In genomic region chr16:82990155-82990554, GRCh38 we compare ENCODE assay signal across 1 cellular context.
TF ChIP-seq lines count a peak whose summit lies in the region.

No MANE protein-coding gene starts in this region.

TF ChIP-seq in SK-N-SH, 30 proteins besides CTCF, POLR2A, EP300 and RAD21 (continued from another document):
- TF ChIP-seq YY1 (IDR thresholded peaks at IDR 0.05; ENCODE audit: low read depth) = no peak
- no peak for TF ChIP-seq EZH2phosphoT487 (IDR thresholded peaks at IDR 0.05; ENCODE audit: borderline replicate concordance, low read depth)
- TF ChIP-seq RCOR1 (IDR thresholded peaks at IDR 0.05; ENCODE audit: low read length) = no peak
- no peak for TF ChIP-seq USF1 (IDR thresholded peaks at IDR 0.05; ENCODE audit: borderline replicate concordance, low read depth)
- no peak for TF ChIP-seq SIN3A (IDR thresholded peaks at IDR 0.05; ENCODE audit: borderline replicate concordance, low read depth, low read length)
- no peak for TF ChIP-seq TAF1 (IDR thresholded peaks at IDR 0.05; ENCODE audit: borderline replicate concordance, low read depth, low read length)
- no peak for TF ChIP-seq IRF3 (IDR thresholded peaks at IDR 0.05; ENCODE audit: low read depth, low read length)
- no peak; the same call in 1 of the 2 replicates for TF ChIP-seq TCF12 (IDR thresholded peaks at IDR 0.05)
- TF ChIP-seq NFIC (IDR thresholded peaks at IDR 0.05; ENCODE audit: borderline replicate concordance) = peak; percentile 18; the same call in 1 of the 2 replicates
- TF ChIP-seq ELF1 (IDR thresholded peaks at IDR 0.05) = no peak
- no peak for TF ChIP-seq MEF2A (IDR thresholded peaks at IDR 0.05; ENCODE audit: borderline replicate concordance, low read depth)
- TF ChIP-seq PBX3 (IDR thresholded peaks at IDR 0.05) = peak; percentile 24; the same call in 1 of the 2 replicates
- no peak for TF ChIP-seq POLR2AphosphoS5 (IDR thresholded peaks at IDR 0.05; ENCODE audit: low read depth, low read length)
- no peak for TF ChIP-seq FOXJ3 (CRISPR knock-in tag; IDR thresholded peaks at IDR 0.05)
- TF ChIP-seq REST (IDR thresholded peaks at IDR 0.05; ENCODE audit: low read depth, low read length) = no peak
